ENCODE assay signal across 11 cellular contexts in the genomic region with DNA sequence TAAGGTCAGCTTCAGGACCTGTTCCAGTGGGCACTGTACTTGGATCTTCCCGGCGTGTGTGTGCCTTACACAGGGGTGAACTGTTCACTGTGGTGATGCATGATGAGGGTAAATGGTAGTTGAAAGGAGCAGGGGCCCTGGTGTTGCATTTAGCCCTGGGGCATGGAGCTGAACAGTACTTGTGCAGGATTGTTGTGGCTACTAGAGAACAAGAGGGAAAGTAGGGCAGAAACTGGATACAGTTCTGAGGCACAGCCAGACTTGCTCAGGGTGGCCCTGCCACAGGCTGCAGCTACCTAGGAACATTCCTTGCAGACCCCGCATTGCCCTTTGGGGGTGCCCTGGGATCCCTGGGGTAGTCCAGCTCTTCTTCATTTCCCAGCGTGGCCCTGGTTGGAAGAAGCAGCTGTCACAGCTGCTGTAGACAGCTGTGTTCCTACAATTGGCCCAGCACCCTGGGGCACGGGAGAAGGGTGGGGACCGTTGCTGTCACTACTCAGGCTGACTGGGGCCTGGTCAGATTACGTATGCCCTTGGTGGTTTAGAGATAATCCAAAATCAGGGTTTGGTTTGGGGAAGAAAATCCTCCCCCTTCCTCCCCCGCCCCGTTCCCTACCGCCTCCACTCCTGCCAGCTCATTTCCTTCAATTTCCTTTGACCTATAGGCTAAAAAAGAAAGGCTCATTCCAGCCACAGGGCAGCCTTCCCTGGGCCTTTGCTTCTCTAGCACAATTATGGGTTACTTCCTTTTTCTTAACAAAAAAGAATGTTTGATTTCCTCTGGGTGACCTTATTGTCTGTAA.
DNase-seq lines count a peak whose midpoint lies in the region; ATAC-seq and TF ChIP-seq lines count a peak whose summit lies in the region.
"Had no signal": no experiment of that assay in that cellular context is flagged by ENCODE, and none has a peak within 500 bp of the region (broad histone marks: within the 10 kb centered on the region; RNA-seq: fewer than 3 reads in every experiment).

No MANE protein-coding gene starts in this region.

- DNase-seq in AG20443 (ENCODE audit: low spot score): peak; percentile 63
- DNase-seq in NB4 (ENCODE audit: low read depth): peak; percentile 43
- DNase-seq in dermis blood vessel endothelial cell: peak; percentile 60
- DNase-seq in naive thymus-derived CD4-positive, alpha-beta T cell: no peak
- no peak for DNase-seq in NCI-H1436 treated with DMSO at 0.1 percent for 48 hours (lab: John Stamatoyannopoulos, UW)
- DNase-seq in activated T-cell treated with anti-CD3 and anti-CD28 coated beads, Interleukin-2, amount 50 U/mL, for 72 hours: no peak
- no peak for DNase-seq in natural killer cell
- DNase-seq in endodermal cell: no peak
- DNase-seq: activated CD4-positive, alpha-beta T cell treated with anti-CD3 and anti-CD28 coated beads for 36 hours; caudate nucleus; stimulated activated CD4-positive, alpha-beta T cell treated with anti-CD3 and anti-CD28 coated beads, Interleukin-4, amount 100 ng/mL, for 24 hours had no signal

- POLR2A ChIA-PET in naive thymus-derived CD4-positive, alpha-beta T cell (lab: Charles Lee): no interaction called here

- H3K4me1 Mint-ChIP-seq in naive thymus-derived CD4-positive, alpha-beta T cell: no peaks in the 10 kb centered on the region
- peaks cover 4% of the 10 kb centered on the region for H3K4me1 Mint-ChIP-seq in activated T-cell treated with anti-CD3 and anti-CD28 coated beads, Interleukin-2, amount 50 U/mL, for 72 hours (ENCODE audit: low read depth)
- H3K4me1 Mint-ChIP-seq in natural killer cell (peaks cover 0 to 2% of the 10 kb centered on the region in 2 donors), endodermal cell (peaks cover 21% of the 10 kb centered on the region)

- H3K27me3 ChIP-seq in naive thymus-derived CD4-positive, alpha-beta T cell (ENCODE audit: control insufficient read depth in 2 of 2, insufficient read depth in 2 of 2, low read length in 2 of 2): no peaks in the 10 kb centered on the region
- H3K27me3 ChIP-seq in endodermal cell (ENCODE audit: control insufficient read depth, insufficient read depth, low read length, poor library complexity, severe bottlenecking): no peaks in the 10 kb centered on the region

- H3K4me1 ChIP-seq in naive thymus-derived CD4-positive, alpha-beta T cell (ENCODE audit: control insufficient read depth in 2 of 2, insufficient read depth in 2 of 2, low read length in 2 of 2): no peaks in the 10 kb centered on the region
- no peaks in the 10 kb centered on the region for H3K4me1 ChIP-seq in endodermal cell (ENCODE audit: control insufficient read depth, insufficient read depth, low read length)

- no peaks in the 10 kb centered on the region for H3K9me3 Mint-ChIP-seq in naive thymus-derived CD4-positive, alpha-beta T cell
- no peaks in the 10 kb centered on the region for H3K9me3 Mint-ChIP-seq in activated T-cell treated with anti-CD3 and anti-CD28 coated beads, Interleukin-2, amount 50 U/mL, for 72 hours
- no peaks in the 10 kb centered on the region for H3K9me3 Mint-ChIP-seq in natural killer cell
- H3K9me3 Mint-ChIP-seq in endodermal cell: no peaks in the 10 kb centered on the region

- H3K4me3 Mint-ChIP-seq in naive thymus-derived CD4-positive, alpha-beta T cell: no peak overlapping the region
- H3K4me3 Mint-ChIP-seq in activated T-cell treated with anti-CD3 and anti-CD28 coated beads, Interleukin-2, amount 50 U/mL, for 72 hours: no peak overlapping the region
- H3K4me3 Mint-ChIP-seq in natural killer cell (no peak overlapping the region), endodermal cell (no peak overlapping the region)
- H3K4me3 Mint-ChIP-seq: activated CD4-positive, alpha-beta T cell treated with anti-CD3 and anti-CD28 coated beads for 36 hours had no signal

- no peaks in the 10 kb centered on the region for H3K36me3 ChIP-seq in naive thymus-derived CD4-positive, alpha-beta T cell (ENCODE audit: control insufficient read depth in 2 of 3, insufficient read depth in 3 of 3, low read length in 3 of 3)
- H3K36me3 ChIP-seq in endodermal cell (ENCODE audit: control insufficient read depth, insufficient read depth, low read length): no peaks in the 10 kb centered on the region

- peaks cover 0 to 6% (median 0%) of the 10 kb centered on the region in 5 donors for H3K36me3 Mint-ChIP-seq in naive thymus-derived CD4-positive, alpha-beta T cell
- no peaks in the 10 kb centered on the region for H3K36me3 Mint-ChIP-seq in activated T-cell treated with anti-CD3 and anti-CD28 coated beads, Interleukin-2, amount 50 U/mL, for 72 hours (ENCODE audit: insufficient read depth in 2 of 2)
- H3K36me3 Mint-ChIP-seq in natural killer cell (no peaks in the 10 kb centered on the region), endodermal cell (ENCODE audit: low read depth) (no peaks in the 10 kb centered on the region)

- TF ChIP-seq POLR2A in NB4 (IDR thresholded peaks at IDR 0.05; ENCODE audit: extremely low read depth, insufficient read length): no peak

- H3K27ac Mint-ChIP-seq in naive thymus-derived CD4-positive, alpha-beta T cell: no peak overlapping the region
- H3K27ac Mint-ChIP-seq in activated T-cell treated with anti-CD3 and anti-CD28 coated beads, Interleukin-2, amount 50 U/mL, for 72 hours: no peak overlapping the region
- no peak overlapping the region for H3K27ac Mint-ChIP-seq in natural killer cell
- H3K27ac Mint-ChIP-seq in endodermal cell: no peak overlapping the region
- H3K27ac Mint-ChIP-seq: activated CD4-positive, alpha-beta T cell treated with anti-CD3 and anti-CD28 coated beads for 36 hours had no signal

- peak; percentile 64 for ATAC-seq in naive thymus-derived CD4-positive, alpha-beta T cell
- no peak for ATAC-seq in activated T-cell treated with anti-CD3 and anti-CD28 coated beads, Interleukin-2, amount 50 U/mL, for 72 hours (replicated peaks in 1 of 2)
- ATAC-seq in natural killer cell: no peak
- ATAC-seq: activated CD4-positive, alpha-beta T cell treated with anti-CD3 and anti-CD28 coated beads for 36 hours had no signal

- no peak overlapping the region for H3K4me3 ChIP-seq in NB4 (ENCODE audit: low read depth, low read length)
- H3K4me3 ChIP-seq in naive thymus-derived CD4-positive, alpha-beta T cell (ENCODE audit: low read length): no peak overlapping the region
- no peak overlapping the region for H3K4me3 ChIP-seq in endodermal cell (ENCODE audit: low read length)

- 86 to 100% methylated on average over 3 to 10 of the region's 10 CpGs for WGBS in endodermal cell (ENCODE audit: insufficient coverage in 1 of 2, insufficient read length in 1 of 2), 2 experiments

- no peak overlapping the region for H3K27ac ChIP-seq in naive thymus-derived CD4-positive, alpha-beta T cell (ENCODE audit: low read depth, low read length)
- H3K27ac ChIP-seq in endodermal cell (ENCODE audit: low read depth, low read length): no peak overlapping the region

- CTCF ChIA-PET in naive thymus-derived CD4-positive, alpha-beta T cell (lab: Charles Lee): no interaction called here

- no peaks in the 10 kb centered on the region for H3K27me3 Mint-ChIP-seq in naive thymus-derived CD4-positive, alpha-beta T cell
- no peaks in the 10 kb centered on the region for H3K27me3 Mint-ChIP-seq in activated T-cell treated with anti-CD3 and anti-CD28 coated beads, Interleukin-2, amount 50 U/mL, for 72 hours (ENCODE audit: low read depth)
- H3K27me3 Mint-ChIP-seq in natural killer cell (ENCODE audit: low read depth in 2 of 2): no peaks in the 10 kb centered on the region
- H3K27me3 Mint-ChIP-seq in endodermal cell (ENCODE audit: insufficient read depth): peaks cover 24% of the 10 kb centered on the region
- H3K27me3 Mint-ChIP-seq: activated CD4-positive, alpha-beta T cell treated with anti-CD3 and anti-CD28 coated beads for 36 hours had no signal

- TF ChIP-seq CTCF in NB4 (IDR thresholded peaks at IDR 0.05; ENCODE audit: low read depth, low read length): no peak
- TF ChIP-seq CTCF in natural killer cell (IDR thresholded peaks at IDR 0.05): no peak
- TF ChIP-seq CTCF in endodermal cell (conservative IDR thresholded peaks at IDR 0.05): no peak

- intact Hi-C loops in naive thymus-derived CD4-positive, alpha-beta T cell (cut with micrococcal nuclease): no loop called here
- intact Hi-C loops in natural killer cell (cut with micrococcal nuclease): no loop called here

- H3K9me3 ChIP-seq in naive thymus-derived CD4-positive, alpha-beta T cell (ENCODE audit: control insufficient read depth in 2 of 3, low read length in 3 of 3): no peaks in the 10 kb centered on the region
- no peaks in the 10 kb centered on the region for H3K9me3 ChIP-seq in endodermal cell (ENCODE audit: control insufficient read depth, low read length)

- H3K9ac ChIP-seq in endodermal cell (ENCODE audit: extremely low read depth, low read length, poor library complexity, severe bottlenecking): no peak overlapping the region

Comparison
In these comparisons a context has a peak if more than half of its experiments do, and no peak if none do; other contexts are left out.
1. DNase-seq: peak in AG20443 (single experiment), NB4 (single experiment) and dermis blood vessel endothelial cell (single experiment); none in naive thymus-derived CD4-positive, alpha-beta T cell (0 of 9), NCI-H1436 treated with DMSO at 0.1 percent for 48 hours (single experiment), activated T-cell treated with anti-CD3 and anti-CD28 coated beads, Interleukin-2, amount 50 U/mL, for 72 hours (0 of 2), natural killer cell (single experiment) and endodermal cell (single experiment).